8 cellular contexts compared by ENCODE assay signal in the genomic region with DNA sequence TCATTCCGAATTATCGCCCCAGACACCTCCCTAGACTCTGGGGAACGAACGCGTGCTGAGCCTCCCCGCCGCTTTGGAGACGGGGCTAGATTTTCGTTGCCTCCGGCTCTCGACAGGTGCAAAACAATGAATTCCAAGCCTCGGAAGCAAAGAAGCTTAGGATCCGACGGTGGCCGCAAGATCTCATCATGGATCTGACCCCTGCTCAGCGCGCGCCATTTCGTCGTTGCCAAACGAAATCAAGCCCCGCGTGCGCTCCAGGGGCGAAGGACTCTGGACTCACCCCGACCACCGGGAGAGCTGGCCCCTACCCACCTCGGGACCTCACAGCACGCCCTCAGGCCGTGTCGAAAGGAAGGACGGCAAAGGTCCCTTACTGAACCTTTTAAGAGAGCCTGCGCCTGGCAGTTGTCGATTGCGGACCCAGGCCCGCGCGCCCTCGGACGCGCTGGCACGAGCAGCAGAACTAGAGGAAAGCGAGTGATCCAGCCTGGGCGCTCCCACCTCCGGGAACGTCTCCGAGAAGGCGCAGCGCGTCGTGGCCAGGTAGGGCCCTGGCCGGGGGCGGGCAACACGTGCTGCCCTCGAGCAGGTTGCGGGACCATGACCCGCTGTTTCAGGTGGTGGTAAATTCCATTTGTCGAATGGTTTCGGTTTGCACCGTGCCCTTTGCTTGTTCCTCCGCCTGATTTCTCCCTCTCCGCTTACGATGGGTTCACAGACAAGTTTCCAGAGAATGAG. TPM values are rescaled to one million over a fixed set of nuclear protein-coding genes. Genes with fewer than 3 reads are reported as not detected.
DNase-seq lines count a peak whose midpoint lies in the region; ATAC-seq and TF ChIP-seq lines count a peak whose summit lies in the region.

No MANE protein-coding gene starts in this region.

- peaks cover 78% of the 10 kb centered on the region for H3K4me1 Mint-ChIP-seq in stimulated activated naive CD8-positive, alpha-beta T cell treated with anti-CD3 and anti-CD28 coated beads, Interleukin-15, Interleukin-2, amounts not matched to agents 100 ng/mL and 50 ng/mL, for 24 hours (ENCODE audit: low read depth)
- H3K4me1 Mint-ChIP-seq in activated naive CD8-positive, alpha-beta T cell treated with anti-CD3 and anti-CD28 coated beads, Interleukin-2, amount 10 ng/mL, durations not matched to agents 7 days and 5 days, result peaks cover 59% of the 10 kb centered on the region

- H3K9me3 ChIP-seq in lower lobe of right lung, result no peaks in the 10 kb centered on the region

- peaks cover 66% of the 10 kb centered on the region for H3K36me3 Mint-ChIP-seq in stimulated activated naive CD8-positive, alpha-beta T cell treated with anti-CD3 and anti-CD28 coated beads, Interleukin-15, Interleukin-2, amounts not matched to agents 100 ng/mL and 50 ng/mL, for 24 hours (ENCODE audit: low read depth)
- H3K36me3 Mint-ChIP-seq in activated naive CD8-positive, alpha-beta T cell treated with anti-CD3 and anti-CD28 coated beads, Interleukin-2, amount 10 ng/mL, durations not matched to agents 7 days and 5 days, result peaks cover 28% of the 10 kb centered on the region

- no peak for ATAC-seq in stimulated activated naive CD8-positive, alpha-beta T cell treated with anti-CD3 and anti-CD28 coated beads, Interleukin-15, Interleukin-2, amounts not matched to agents 100 U/mL and 50 U/mL, for 24 hours
- ATAC-seq in activated naive CD8-positive, alpha-beta T cell treated with anti-CD3 and anti-CD28 coated beads, Interleukin-2, amount 10 ng/mL, durations not matched to agents 7 days and 5 days (ENCODE audit: low read depth), result no peak
- no peak for ATAC-seq in lower lobe of right lung

- H3K27me3 ChIP-seq in lower lobe of right lung (ENCODE audit: low read depth), result peaks cover 90% of the 10 kb centered on the region

- no peak for TF ChIP-seq POLR2A in lower leg skin (IDR thresholded peaks at IDR 0.05)

- H3K36me3 ChIP-seq in lower lobe of right lung (no peaks in the 10 kb centered on the region), urinary bladder (ENCODE audit: insufficient read depth) (no peaks in the 10 kb centered on the region)

- H3K27ac ChIP-seq in lower lobe of right lung (no peak overlapping the region), urinary bladder (ENCODE audit: low read depth) (no peak overlapping the region)

- WGBS in urinary bladder, result 19% methylated on average over 63 of the region's 63 CpGs
- WGBS in lower leg skin, 2 donors, result 44 to 48% methylated on average over 63 of the region's 63 CpGs

- peak overlapping the region; percentile 80 for H3K4me3 Mint-ChIP-seq in stimulated activated naive CD8-positive, alpha-beta T cell treated with anti-CD3 and anti-CD28 coated beads, Interleukin-15, Interleukin-2, amounts not matched to agents 100 ng/mL and 50 ng/mL, for 24 hours
- peak overlapping the region; percentile 82 for H3K4me3 Mint-ChIP-seq in activated naive CD8-positive, alpha-beta T cell treated with anti-CD3 and anti-CD28 coated beads, Interleukin-2, amount 10 ng/mL, durations not matched to agents 7 days and 5 days

- H3K27ac Mint-ChIP-seq in stimulated activated naive CD8-positive, alpha-beta T cell treated with anti-CD3 and anti-CD28 coated beads, Interleukin-15, Interleukin-2, amounts not matched to agents 100 ng/mL and 50 ng/mL, for 24 hours, result peak overlapping the region; percentile 78
- peak overlapping the region; percentile 64 for H3K27ac Mint-ChIP-seq in activated naive CD8-positive, alpha-beta T cell treated with anti-CD3 and anti-CD28 coated beads, Interleukin-2, amount 10 ng/mL, durations not matched to agents 7 days and 5 days

- H3K27me3 Mint-ChIP-seq in stimulated activated naive CD8-positive, alpha-beta T cell treated with anti-CD3 and anti-CD28 coated beads, Interleukin-15, Interleukin-2, amounts not matched to agents 100 ng/mL and 50 ng/mL, for 24 hours, result no peaks in the 10 kb centered on the region
- H3K27me3 Mint-ChIP-seq in activated naive CD8-positive, alpha-beta T cell treated with anti-CD3 and anti-CD28 coated beads, Interleukin-2, amount 10 ng/mL, durations not matched to agents 7 days and 5 days, result no peaks in the 10 kb centered on the region

- peaks cover 48% of the 10 kb centered on the region for H3K4me1 ChIP-seq in lower lobe of right lung
- no peaks in the 10 kb centered on the region for H3K4me1 ChIP-seq in urinary bladder (ENCODE audit: insufficient read depth)

- no peaks in the 10 kb centered on the region for H3K9me3 Mint-ChIP-seq in stimulated activated naive CD8-positive, alpha-beta T cell treated with anti-CD3 and anti-CD28 coated beads, Interleukin-15, Interleukin-2, amounts not matched to agents 100 ng/mL and 50 ng/mL, for 24 hours
- no peaks in the 10 kb centered on the region for H3K9me3 Mint-ChIP-seq in activated naive CD8-positive, alpha-beta T cell treated with anti-CD3 and anti-CD28 coated beads, Interleukin-2, amount 10 ng/mL, durations not matched to agents 7 days and 5 days

- no peak for TF ChIP-seq CTCF in lower lobe of right lung (IDR thresholded peaks at IDR 0.05)
- TF ChIP-seq CTCF in lower leg skin (IDR thresholded peaks at IDR 0.05), result no peak

- POLR2A ChIA-PET in activated naive CD8-positive, alpha-beta T cell treated with anti-CD3 and anti-CD28 coated beads, Interleukin-2, amount 10 ng/mL, durations not matched to agents 7 days and 5 days (lab: Charles Lee), result interaction anchor here (0.8 to 6.4 kb wide), 8 partner anchors 15 to 167 kb away, joined by 3 to 64 read pairs (median 4); no protein-coding TSS in a partner anchor

- no peak for DNase-seq in stimulated activated naive CD8-positive, alpha-beta T cell treated with anti-CD3 and anti-CD28 coated beads, Interleukin-15, Interleukin-2, amounts not matched to agents 100 U/mL and 50 U/mL, for 24 hours
- peak; percentile 41 for DNase-seq in activated naive CD8-positive, alpha-beta T cell treated with anti-CD3 and anti-CD28 coated beads, Interleukin-2, amount 10 ng/mL, durations not matched to agents 7 days and 5 days
- DNase-seq in lower lobe of right lung (no peak), lower leg skin (ENCODE audit: low spot score in 2 of 2) (no peak), NCI-H524 treated with DMSO at 0.1 percent for 48 hours (lab: John Stamatoyannopoulos, UW) (no peak), cerebellar nuclear complex (lab: John Stamatoyannopoulos, UW) (no peak)

- H3K4me3 ChIP-seq in lower lobe of right lung, result peak overlapping the region; percentile 16
- peak overlapping the region; percentile 4 for H3K4me3 ChIP-seq in urinary bladder (ENCODE audit: low read depth, low read length)
- no peak overlapping the region for H3K4me3 ChIP-seq in lower leg skin (ENCODE audit: low read depth, poor library complexity, severe bottlenecking)

- intact Hi-C loops in lower lobe of right lung (cut with DNase I), result no loop called here
- intact Hi-C loops in lower leg skin (cut with DNase I; ENCODE audit: low total_unique reads), result loop anchor here (10.0 kb wide), 1 partner anchor 163 kb away; no protein-coding TSS in a partner anchor

RNA-seq across cellular contexts. Expression of a gene that starts 1.6 kb away (rescaled TPM):
- 100 to 1,000 TPM; 172 TPM for total RNA-seq in activated naive CD8-positive, alpha-beta T cell treated with anti-CD3 and anti-CD28 coated beads, Interleukin-2, amount 10 ng/mL, durations not matched to agents 7 days and 5 days
- 13.1 TPM for total RNA-seq in lower lobe of right lung
- total RNA-seq in urinary bladder, result 0.37 TPM
- polyA plus RNA-seq in urinary bladder, result 2.5 TPM
- 10 to 100 TPM in 3 of 4 donors, 1 to 10 TPM in 1; 6.1 to 24.4 (median 19.8) TPM for total RNA-seq in lower leg skin

Comparison
In these comparisons a context has a peak if more than half of its experiments do, and no peak if none do; other contexts are left out.
1. RNA of a gene that starts 1.6 kb away (total RNA-seq): 172 TPM in activated naive CD8-positive, alpha-beta T cell treated with anti-CD3 and anti-CD28 coated beads, Interleukin-2, amount 10 ng/mL, durations not matched to agents 7 days and 5 days; 6.1 to 24.4 TPM in lower leg skin, 13.1 TPM in lower lobe of right lung (single experiment) and 0.37 TPM in urinary bladder (single experiment); every median in the first group is over 4 times any median in the second.